Comparison of ENCODE assay signal across 8 cellular contexts in the genomic region with DNA sequence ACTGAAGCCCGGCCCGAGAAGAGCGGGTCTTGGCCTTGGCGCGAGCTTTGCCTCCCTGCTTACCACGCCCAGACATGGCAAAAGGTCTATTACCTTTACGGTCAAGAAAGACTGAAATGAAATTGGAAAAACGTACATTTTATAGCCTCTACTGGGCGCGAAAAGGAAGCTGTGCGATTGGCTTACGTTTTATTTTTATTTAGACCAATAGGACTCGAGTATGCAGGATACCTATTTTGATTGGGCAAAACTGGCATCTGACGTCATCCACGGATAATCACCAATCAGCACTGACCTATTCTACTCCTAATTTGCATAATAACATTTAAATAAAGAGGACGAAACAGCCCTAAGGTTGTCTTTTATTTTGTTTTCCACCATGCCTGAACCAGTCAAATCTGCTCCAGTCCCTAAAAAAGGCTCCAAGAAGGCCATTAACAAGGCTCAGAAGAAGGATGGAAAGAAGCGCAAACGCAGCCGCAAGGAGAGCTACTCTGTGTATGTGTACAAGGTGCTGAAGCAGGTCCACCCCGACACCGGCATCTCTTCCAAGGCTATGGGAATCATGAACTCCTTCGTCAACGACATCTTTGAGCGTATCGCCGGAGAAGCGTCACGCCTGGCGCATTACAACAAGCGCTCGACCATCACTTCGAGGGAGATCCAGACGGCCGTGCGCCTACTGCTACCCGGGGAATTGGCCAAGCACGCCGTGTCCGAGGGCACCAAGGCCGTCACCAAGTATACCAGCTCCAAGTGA.
DNase-seq lines count a peak whose midpoint lies in the region; ATAC-seq and TF ChIP-seq lines count a peak whose summit lies in the region.

No MANE protein-coding gene starts in this region.

- in situ Hi-C loops in HAP-1 (cut with MboI; ENCODE audit: low sequenced_read_pairs), result no loop called here

- H3K36me3 ChIP-seq in parathyroid adenoma (ENCODE audit: control insufficient read depth, insufficient read depth, low read length), result no peaks in the 10 kb centered on the region
- no peaks in the 10 kb centered on the region for H3K36me3 ChIP-seq in HAP-1 (replicated peaks)

- peaks cover 34% of the 10 kb centered on the region for H3K4me1 Mint-ChIP-seq in activated naive CD8-positive, alpha-beta T cell (ENCODE audit: low read depth)

- H3K27me3 Mint-ChIP-seq in activated naive CD8-positive, alpha-beta T cell, result no peaks in the 10 kb centered on the region

- intact Hi-C loops in Right ventricle myocardium superior (cut with DNase I), result no loop called here

- H3K9ac ChIP-seq in parathyroid adenoma, result no peak overlapping the region

- peak overlapping the region; percentile 75 for H2AFZ ChIP-seq in parathyroid adenoma

- H3K79me2 ChIP-seq in parathyroid adenoma, result no peaks in the 10 kb centered on the region

- H3K4me3 Mint-ChIP-seq in activated naive CD8-positive, alpha-beta T cell, result peak overlapping the region; percentile 86

- peak overlapping the region; percentile 34 for H3K27ac ChIP-seq in parathyroid adenoma

- H3K9me3 Mint-ChIP-seq in activated naive CD8-positive, alpha-beta T cell (ENCODE audit: low read depth), result peaks cover 4% of the 10 kb centered on the region

- TF ChIP-seq CTCF in parathyroid adenoma (IDR thresholded peaks at IDR 0.05), result no peak

- peak overlapping the region; percentile 75 for H3K4me2 ChIP-seq in parathyroid adenoma (ENCODE audit: low read length)

- DNase-seq in CMK (ENCODE audit: low read depth) (peak; percentile 92), HT-29 (ENCODE audit: low spot score) (peak; percentile 95), Right ventricle myocardium superior (peak; percentile 43), HAP-1 (ENCODE audit: low spot score in 2 of 2) (no peak)

- no peaks in the 10 kb centered on the region for H3K36me3 Mint-ChIP-seq in activated naive CD8-positive, alpha-beta T cell

- peak overlapping the region; percentile 94 for H3K27ac Mint-ChIP-seq in activated naive CD8-positive, alpha-beta T cell

- ATAC-seq in GM21360 (IDR thresholded peaks at IDR 0.05; ENCODE audit: unreplicated experiment) (peak; percentile 50), Right ventricle myocardium superior (ENCODE audit: poor library complexity) (peak; percentile 83)

- TF ChIP-seq POLR2A in Raji (IDR thresholded peaks at IDR 0.05; ENCODE audit: insufficient read depth, low read depth, low read length), result peak; percentile 79

- H3K4me3 ChIP-seq in parathyroid adenoma (ENCODE audit: low read depth, low read length), result peak overlapping the region; percentile 64
- H3K4me3 ChIP-seq in HAP-1, result no peak overlapping the region

- H3K4me1 ChIP-seq in parathyroid adenoma, result peaks cover 4% of the 10 kb centered on the region
- H3K4me1 ChIP-seq in HAP-1, result peaks cover 14% of the 10 kb centered on the region

- H3K27me3 ChIP-seq in parathyroid adenoma (ENCODE audit: control insufficient read depth, insufficient read depth, low read length) (no peaks in the 10 kb centered on the region), HAP-1 (ENCODE audit: low read depth) (no peaks in the 10 kb centered on the region)

- H3K9me3 ChIP-seq in parathyroid adenoma (ENCODE audit: control insufficient read depth, low read length) (no peaks in the 10 kb centered on the region), HAP-1 (no peaks in the 10 kb centered on the region)

Comparison
In these comparisons a context has a peak if more than half of its experiments do, and no peak if none do; other contexts are left out.
1. DNase-seq: peak in CMK (single experiment), HT-29 (single experiment) and Right ventricle myocardium superior (single experiment); none in HAP-1 (0 of 2).